Comparison of ENCODE assay signal across 1 cellular context in genomic region chr15:49046113-49046883, GRCh38.
A peak's percentile ranks its signal among the peaks of the same experiment; 100 is the strongest.
TF ChIP-seq lines count a peak whose summit lies in the region.

SECISBP2L (minus strand) TSS chr15:49046446; CDS start chr15:49046299, 147 bp downstream.

TF ChIP-seq in K562, 482 proteins besides CTCF, POLR2A, EP300 and RAD21 (continued from another document and continues in another):
- TF ChIP-seq TGIF2 (CRISPR knock-in tag; IDR thresholded peaks at IDR 0.05) (no peak), ILF3 (IDR thresholded peaks at IDR 0.05; ENCODE audit: borderline replicate concordance) (no peak), CLOCK (CRISPR knock-in tag; IDR thresholded peaks at IDR 0.05; ENCODE audit: borderline replicate concordance) (no peak), ZNF584 (CRISPR knock-in tag; IDR thresholded peaks at IDR 0.05; ENCODE audit: low read depth) (no peak), ZNF224 (CRISPR knock-in tag; IDR thresholded peaks at IDR 0.05) (no peak), ZNF354B (CRISPR knock-in tag; IDR thresholded peaks at IDR 0.05) (no peak), PML (IDR thresholded peaks at IDR 0.05; ENCODE audit: low read length) (peak; percentile 45; the same call in 1 of the 2 replicates), HMG20B (CRISPR knock-in tag; IDR thresholded peaks at IDR 0.05) (no peak), SMAD1 (IDR thresholded peaks at IDR 0.05; ENCODE audit: low read depth, low read length, partially characterized antibody) (no peak), ZC3H8 (IDR thresholded peaks at IDR 0.05) (no peak), TCFL5 (CRISPR knock-in tag; conservative IDR thresholded peaks at IDR 0.05) (no peak), CTCFL (IDR thresholded peaks at IDR 0.05; ENCODE audit: borderline replicate concordance, insufficient read depth, low read depth, low read length, poor library complexity, severe bottlenecking) (no peak), TBL1XR1 (IDR thresholded peaks at IDR 0.05; ENCODE audit: low read length in 2 of 2) (peak in 1 of 2 experiments; percentile 32; a peak in 1 of 4 replicates), SMARCA5 (IDR thresholded peaks at IDR 0.05) (no peak), HDAC1 (IDR thresholded peaks at IDR 0.05) (peak in 1 of 2 experiments; percentile 94; a peak in 2 of 4 replicates), ZFPM2 (CRISPR knock-in tag; IDR thresholded peaks at IDR 0.05) (no peak), PURB (CRISPR knock-in tag; IDR thresholded peaks at IDR 0.05; ENCODE audit: low read depth) (no peak), ZNF253 (CRISPR knock-in tag; conservative IDR thresholded peaks at IDR 0.05) (no peak), GATAD2B (IDR thresholded peaks at IDR 0.05; ENCODE audit: borderline replicate concordance) (0 out of 2 replicates have a peak, but pooled peaks have one; percentile 23), CREB5 (CRISPR knock-in tag; IDR thresholded peaks at IDR 0.05) (no peak)
- TF ChIP-seq, protein P1, sequence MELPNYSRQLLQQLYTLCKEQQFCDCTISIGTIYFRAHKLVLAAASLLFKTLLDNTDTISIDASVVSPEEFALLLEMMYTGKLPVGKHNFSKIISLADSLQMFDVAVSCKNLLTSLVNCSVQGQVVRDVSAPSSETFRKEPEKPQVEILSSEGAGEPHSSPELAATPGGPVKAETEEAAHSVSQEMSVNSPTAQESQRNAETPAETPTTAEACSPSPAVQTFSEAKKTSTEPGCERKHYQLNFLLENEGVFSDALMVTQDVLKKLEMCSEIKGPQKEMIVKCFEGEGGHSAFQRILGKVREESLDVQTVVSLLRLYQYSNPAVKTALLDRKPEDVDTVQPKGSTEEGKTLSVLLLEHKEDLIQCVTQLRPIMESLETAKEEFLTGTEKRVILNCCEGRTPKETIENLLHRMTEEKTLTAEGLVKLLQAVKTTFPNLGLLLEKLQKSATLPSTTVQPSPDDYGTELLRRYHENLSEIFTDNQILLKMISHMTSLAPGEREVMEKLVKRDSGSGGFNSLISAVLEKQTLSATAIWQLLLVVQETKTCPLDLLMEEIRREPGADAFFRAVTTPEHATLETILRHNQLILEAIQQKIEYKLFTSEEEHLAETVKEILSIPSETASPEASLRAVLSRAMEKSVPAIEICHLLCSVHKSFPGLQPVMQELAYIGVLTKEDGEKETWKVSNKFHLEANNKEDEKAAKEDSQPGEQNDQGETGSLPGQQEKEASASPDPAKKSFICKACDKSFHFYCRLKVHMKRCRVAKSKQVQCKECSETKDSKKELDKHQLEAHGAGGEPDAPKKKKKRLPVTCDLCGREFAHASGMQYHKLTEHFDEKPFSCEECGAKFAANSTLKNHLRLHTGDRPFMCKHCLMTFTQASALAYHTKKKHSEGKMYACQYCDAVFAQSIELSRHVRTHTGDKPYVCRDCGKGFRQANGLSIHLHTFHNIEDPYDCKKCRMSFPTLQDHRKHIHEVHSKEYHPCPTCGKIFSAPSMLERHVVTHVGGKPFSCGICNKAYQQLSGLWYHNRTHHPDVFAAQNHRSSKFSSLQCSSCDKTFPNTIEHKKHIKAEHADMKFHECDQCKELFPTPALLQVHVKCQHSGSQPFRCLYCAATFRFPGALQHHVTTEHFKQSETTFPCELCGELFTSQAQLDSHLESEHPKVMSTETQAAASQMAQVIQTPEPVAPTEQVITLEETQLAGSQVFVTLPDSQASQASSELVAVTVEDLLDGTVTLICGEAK (IDR thresholded peaks at IDR 0.05) = peak; percentile 65
- TF ChIP-seq, protein P1 (CRISPR knock-in tag; IDR thresholded peaks at IDR 0.05) = no peak
- TF ChIP-seq, protein P2, sequence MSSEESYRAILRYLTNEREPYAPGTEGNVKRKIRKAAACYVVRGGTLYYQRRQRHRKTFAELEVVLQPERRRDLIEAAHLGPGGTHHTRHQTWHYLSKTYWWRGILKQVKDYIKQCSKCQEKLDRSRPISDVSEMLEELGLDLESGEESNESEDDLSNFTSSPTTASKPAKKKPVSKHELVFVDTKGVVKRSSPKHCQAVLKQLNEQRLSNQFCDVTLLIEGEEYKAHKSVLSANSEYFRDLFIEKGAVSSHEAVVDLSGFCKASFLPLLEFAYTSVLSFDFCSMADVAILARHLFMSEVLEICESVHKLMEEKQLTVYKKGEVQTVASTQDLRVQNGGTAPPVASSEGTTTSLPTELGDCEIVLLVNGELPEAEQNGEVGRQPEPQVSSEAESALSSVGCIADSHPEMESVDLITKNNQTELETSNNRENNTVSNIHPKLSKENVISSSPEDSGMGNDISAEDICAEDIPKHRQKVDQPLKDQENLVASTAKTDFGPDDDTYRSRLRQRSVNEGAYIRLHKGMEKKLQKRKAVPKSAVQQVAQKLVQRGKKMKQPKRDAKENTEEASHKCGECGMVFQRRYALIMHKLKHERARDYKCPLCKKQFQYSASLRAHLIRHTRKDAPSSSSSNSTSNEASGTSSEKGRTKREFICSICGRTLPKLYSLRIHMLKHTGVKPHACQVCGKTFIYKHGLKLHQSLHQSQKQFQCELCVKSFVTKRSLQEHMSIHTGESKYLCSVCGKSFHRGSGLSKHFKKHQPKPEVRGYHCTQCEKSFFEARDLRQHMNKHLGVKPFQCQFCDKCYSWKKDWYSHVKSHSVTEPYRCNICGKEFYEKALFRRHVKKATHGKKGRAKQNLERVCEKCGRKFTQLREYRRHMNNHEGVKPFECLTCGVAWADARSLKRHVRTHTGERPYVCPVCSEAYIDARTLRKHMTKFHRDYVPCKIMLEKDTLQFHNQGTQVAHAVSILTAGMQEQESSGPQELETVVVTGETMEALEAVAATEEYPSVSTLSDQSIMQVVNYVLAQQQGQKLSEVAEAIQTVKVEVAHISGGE (CRISPR knock-in tag; IDR thresholded peaks at IDR 0.05) = peak in 1 of 3 experiments; percentile 82; a peak in 2 of 6 replicates
- TF ChIP-seq, protein P3, sequence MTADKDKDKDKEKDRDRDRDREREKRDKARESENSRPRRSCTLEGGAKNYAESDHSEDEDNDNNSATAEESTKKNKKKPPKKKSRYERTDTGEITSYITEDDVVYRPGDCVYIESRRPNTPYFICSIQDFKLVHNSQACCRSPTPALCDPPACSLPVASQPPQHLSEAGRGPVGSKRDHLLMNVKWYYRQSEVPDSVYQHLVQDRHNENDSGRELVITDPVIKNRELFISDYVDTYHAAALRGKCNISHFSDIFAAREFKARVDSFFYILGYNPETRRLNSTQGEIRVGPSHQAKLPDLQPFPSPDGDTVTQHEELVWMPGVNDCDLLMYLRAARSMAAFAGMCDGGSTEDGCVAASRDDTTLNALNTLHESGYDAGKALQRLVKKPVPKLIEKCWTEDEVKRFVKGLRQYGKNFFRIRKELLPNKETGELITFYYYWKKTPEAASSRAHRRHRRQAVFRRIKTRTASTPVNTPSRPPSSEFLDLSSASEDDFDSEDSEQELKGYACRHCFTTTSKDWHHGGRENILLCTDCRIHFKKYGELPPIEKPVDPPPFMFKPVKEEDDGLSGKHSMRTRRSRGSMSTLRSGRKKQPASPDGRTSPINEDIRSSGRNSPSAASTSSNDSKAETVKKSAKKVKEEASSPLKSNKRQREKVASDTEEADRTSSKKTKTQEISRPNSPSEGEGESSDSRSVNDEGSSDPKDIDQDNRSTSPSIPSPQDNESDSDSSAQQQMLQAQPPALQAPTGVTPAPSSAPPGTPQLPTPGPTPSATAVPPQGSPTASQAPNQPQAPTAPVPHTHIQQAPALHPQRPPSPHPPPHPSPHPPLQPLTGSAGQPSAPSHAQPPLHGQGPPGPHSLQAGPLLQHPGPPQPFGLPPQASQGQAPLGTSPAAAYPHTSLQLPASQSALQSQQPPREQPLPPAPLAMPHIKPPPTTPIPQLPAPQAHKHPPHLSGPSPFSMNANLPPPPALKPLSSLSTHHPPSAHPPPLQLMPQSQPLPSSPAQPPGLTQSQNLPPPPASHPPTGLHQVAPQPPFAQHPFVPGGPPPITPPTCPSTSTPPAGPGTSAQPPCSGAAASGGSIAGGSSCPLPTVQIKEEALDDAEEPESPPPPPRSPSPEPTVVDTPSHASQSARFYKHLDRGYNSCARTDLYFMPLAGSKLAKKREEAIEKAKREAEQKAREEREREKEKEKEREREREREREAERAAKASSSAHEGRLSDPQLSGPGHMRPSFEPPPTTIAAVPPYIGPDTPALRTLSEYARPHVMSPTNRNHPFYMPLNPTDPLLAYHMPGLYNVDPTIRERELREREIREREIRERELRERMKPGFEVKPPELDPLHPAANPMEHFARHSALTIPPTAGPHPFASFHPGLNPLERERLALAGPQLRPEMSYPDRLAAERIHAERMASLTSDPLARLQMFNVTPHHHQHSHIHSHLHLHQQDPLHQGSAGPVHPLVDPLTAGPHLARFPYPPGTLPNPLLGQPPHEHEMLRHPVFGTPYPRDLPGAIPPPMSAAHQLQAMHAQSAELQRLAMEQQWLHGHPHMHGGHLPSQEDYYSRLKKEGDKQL (CRISPR knock-in tag; IDR thresholded peaks at IDR 0.05; ENCODE audit: borderline replicate concordance) = no peak
- TF ChIP-seq, protein P4, sequence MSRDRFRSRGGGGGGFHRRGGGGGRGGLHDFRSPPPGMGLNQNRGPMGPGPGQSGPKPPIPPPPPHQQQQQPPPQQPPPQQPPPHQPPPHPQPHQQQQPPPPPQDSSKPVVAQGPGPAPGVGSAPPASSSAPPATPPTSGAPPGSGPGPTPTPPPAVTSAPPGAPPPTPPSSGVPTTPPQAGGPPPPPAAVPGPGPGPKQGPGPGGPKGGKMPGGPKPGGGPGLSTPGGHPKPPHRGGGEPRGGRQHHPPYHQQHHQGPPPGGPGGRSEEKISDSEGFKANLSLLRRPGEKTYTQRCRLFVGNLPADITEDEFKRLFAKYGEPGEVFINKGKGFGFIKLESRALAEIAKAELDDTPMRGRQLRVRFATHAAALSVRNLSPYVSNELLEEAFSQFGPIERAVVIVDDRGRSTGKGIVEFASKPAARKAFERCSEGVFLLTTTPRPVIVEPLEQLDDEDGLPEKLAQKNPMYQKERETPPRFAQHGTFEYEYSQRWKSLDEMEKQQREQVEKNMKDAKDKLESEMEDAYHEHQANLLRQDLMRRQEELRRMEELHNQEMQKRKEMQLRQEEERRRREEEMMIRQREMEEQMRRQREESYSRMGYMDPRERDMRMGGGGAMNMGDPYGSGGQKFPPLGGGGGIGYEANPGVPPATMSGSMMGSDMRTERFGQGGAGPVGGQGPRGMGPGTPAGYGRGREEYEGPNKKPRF (IDR thresholded peaks at IDR 0.05; ENCODE audit: low read depth, low read length) = no peak
